In the genomic region with DNA sequence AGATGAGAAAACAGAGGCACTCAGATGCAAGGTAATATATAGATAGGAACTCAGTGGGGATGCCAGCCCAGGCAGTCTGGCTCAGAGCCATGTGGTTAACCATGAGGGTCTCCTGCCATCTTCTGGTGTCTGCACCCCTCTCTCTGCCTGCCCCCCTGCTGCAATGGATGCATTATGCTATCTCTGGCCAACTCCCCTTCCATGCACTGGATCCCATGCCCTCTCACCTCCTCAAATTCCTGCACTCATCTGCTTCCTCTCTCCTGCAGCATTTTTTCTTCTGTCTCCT, we compare ENCODE assay signal across 18 cellular contexts.
"Had no signal": no experiment of that assay in that cellular context is flagged by ENCODE, and none has a peak within 500 bp of the region (broad histone marks: within the 10 kb centered on the region; RNA-seq: fewer than 3 reads in every experiment).

No MANE protein-coding gene starts in this region.

- H3K27me3 Mint-ChIP-seq: activated CD8-positive, alpha-beta T cell treated with anti-CD3 and anti-CD28 coated beads for 36 hours; activated naive CD4-positive, alpha-beta T cell treated with anti-CD3 and anti-CD28 coated beads, Interleukin-2, amount 10 ng/mL, durations not matched to agents 7 days and 5 days; activated naive CD8-positive, alpha-beta T cell treated with anti-CD3 and anti-CD28 coated beads, Interleukin-2, amount 10 ng/mL, durations not matched to agents 7 days and 5 days had no signal

- H3K27me3 ChIP-seq: ascending aorta, breast epithelium, cardiac muscle cell, colonic mucosa, heart right ventricle had no signal

- ATAC-seq: activated CD8-positive, alpha-beta T cell treated with anti-CD3 and anti-CD28 coated beads for 36 hours; esophagus mucosa had no signal

- H3K9me3 Mint-ChIP-seq: activated CD8-positive, alpha-beta T cell treated with anti-CD3 and anti-CD28 coated beads for 36 hours; activated naive CD4-positive, alpha-beta T cell treated with anti-CD3 and anti-CD28 coated beads, Interleukin-2, amount 10 ng/mL, durations not matched to agents 7 days and 5 days; activated naive CD4-positive, alpha-beta T cell treated with anti-CD3 and anti-CD28 coated beads, Interleukin-2, amount 50 U/mL, for 72 hours; activated T-cell treated with anti-CD3 and anti-CD28 coated beads, Interleukin-2, amount 50 U/mL, for 4 hours; activated T-helper 2 cell treated with anti-CD3 and anti-CD28 coated beads, Interferon-gamma antibody, Interleukin-2, Interleukin-4, amounts not matched to agents 10 μg/mL and 5 μg/mL and 100 μg/mL, durations not matched to agents 14 hours and 24 hours and 36 hours had no signal

- H3K27ac Mint-ChIP-seq: activated CD8-positive, alpha-beta T cell treated with anti-CD3 and anti-CD28 coated beads for 36 hours; activated naive CD4-positive, alpha-beta T cell treated with anti-CD3 and anti-CD28 coated beads, Interleukin-2, amount 10 ng/mL, durations not matched to agents 7 days and 5 days; activated naive CD4-positive, alpha-beta T cell treated with anti-CD3 and anti-CD28 coated beads, Interleukin-2, amount 50 U/mL, for 72 hours; activated naive CD8-positive, alpha-beta T cell treated with anti-CD3 and anti-CD28 coated beads, Interleukin-2, amount 10 ng/mL, durations not matched to agents 7 days and 5 days; activated T-helper 2 cell treated with anti-CD3 and anti-CD28 coated beads, Interferon-gamma antibody, Interleukin-2, Interleukin-4, amounts not matched to agents 10 μg/mL and 5 μg/mL and 100 μg/mL, durations not matched to agents 14 hours and 24 hours and 36 hours; brain had no signal

- H3K36me3 ChIP-seq: breast epithelium, cardiac muscle cell, colonic mucosa had no signal

- H3K9me3 ChIP-seq: ascending aorta, breast epithelium, colonic mucosa had no signal

- H3K4me1 Mint-ChIP-seq: activated naive CD4-positive, alpha-beta T cell treated with anti-CD3 and anti-CD28 coated beads, Interleukin-2, amount 10 ng/mL, durations not matched to agents 7 days and 5 days; activated naive CD8-positive, alpha-beta T cell treated with anti-CD3 and anti-CD28 coated beads, Interleukin-2, amount 10 ng/mL, durations not matched to agents 7 days and 5 days; brain had no signal

- H3K27ac ChIP-seq: ascending aorta, breast epithelium, cardiac muscle cell, colonic mucosa, heart right ventricle had no signal

- H3K36me3 Mint-ChIP-seq: activated naive CD4-positive, alpha-beta T cell treated with anti-CD3 and anti-CD28 coated beads, Interleukin-2, amount 10 ng/mL, durations not matched to agents 7 days and 5 days; brain had no signal

- H3K4me1 ChIP-seq: ascending aorta, breast epithelium, colonic mucosa had no signal

- DNase-seq: activated CD8-positive, alpha-beta memory T cell treated with anti-CD3 and anti-CD28 coated beads for 24 hours; activated naive CD8-positive, alpha-beta T cell treated with anti-CD3 and anti-CD28 coated beads, Interleukin-2, amount 10 ng/mL, durations not matched to agents 7 days and 5 days; activated T-cell treated with anti-CD3 and anti-CD28 coated beads, Interleukin-2, amount 50 U/mL, for 4 hours; central memory CD4-positive, alpha-beta T cell; cerebellar nuclear complex; colonic mucosa; effector CD8-positive, alpha-beta T cell; foreskin fibroblast; heart right ventricle had no signal

- H3K4me3 Mint-ChIP-seq: activated CD8-positive, alpha-beta T cell treated with anti-CD3 and anti-CD28 coated beads for 36 hours; activated naive CD4-positive, alpha-beta T cell treated with anti-CD3 and anti-CD28 coated beads, Interleukin-2, amount 10 ng/mL, durations not matched to agents 7 days and 5 days; activated naive CD8-positive, alpha-beta T cell treated with anti-CD3 and anti-CD28 coated beads, Interleukin-2, amount 10 ng/mL, durations not matched to agents 7 days and 5 days; activated T-cell treated with anti-CD3 and anti-CD28 coated beads, Interleukin-2, amount 50 U/mL, for 4 hours; brain had no signal

- H3K4me3 ChIP-seq: ascending aorta, breast epithelium, cardiac muscle cell, colonic mucosa, heart right ventricle had no signal
